In genomic region chr2:98870516-98871158, GRCh38 we compare ENCODE assay signal across 1 cellular context.
TF ChIP-seq lines count a peak whose summit lies in the region.

No MANE protein-coding gene starts in this region.

TF ChIP-seq in HepG2, 621 proteins besides CTCF, POLR2A, EP300 and RAD21 (continued from another document):
- TF ChIP-seq ZNF142 (CRISPR knock-in tag; IDR thresholded peaks at IDR 0.05) (no peak), ZNF790 (CRISPR knock-in tag; IDR thresholded peaks at IDR 0.05; ENCODE audit: borderline replicate concordance) (no peak), CEBPZ (IDR thresholded peaks at IDR 0.05; ENCODE audit: low read length) (no peak), DR1 (CRISPR knock-in tag; IDR thresholded peaks at IDR 0.05) (peak; percentile 25; the same call in 1 of the 2 replicates), TBL1XR1 (IDR thresholded peaks at IDR 0.05; ENCODE audit: borderline replicate concordance, low read length, partially characterized antibody) (no peak), MTF1 (CRISPR knock-in tag; IDR thresholded peaks at IDR 0.05) (no peak), MAFF (IDR thresholded peaks at IDR 0.05; ENCODE audit: low read depth, low read length) (no peak), ZBTB20 (CRISPR knock-in tag; IDR thresholded peaks at IDR 0.05; ENCODE audit: borderline replicate concordance, low read depth) (no peak), ZMYM2 (CRISPR knock-in tag; IDR thresholded peaks at IDR 0.05) (no peak), ZNF503 (CRISPR knock-in tag; IDR thresholded peaks at IDR 0.05) (no peak), HDAC6 (IDR thresholded peaks at IDR 0.05; ENCODE audit: low read depth, low read length) (no peak)
- TF ChIP-seq, protein P1, sequence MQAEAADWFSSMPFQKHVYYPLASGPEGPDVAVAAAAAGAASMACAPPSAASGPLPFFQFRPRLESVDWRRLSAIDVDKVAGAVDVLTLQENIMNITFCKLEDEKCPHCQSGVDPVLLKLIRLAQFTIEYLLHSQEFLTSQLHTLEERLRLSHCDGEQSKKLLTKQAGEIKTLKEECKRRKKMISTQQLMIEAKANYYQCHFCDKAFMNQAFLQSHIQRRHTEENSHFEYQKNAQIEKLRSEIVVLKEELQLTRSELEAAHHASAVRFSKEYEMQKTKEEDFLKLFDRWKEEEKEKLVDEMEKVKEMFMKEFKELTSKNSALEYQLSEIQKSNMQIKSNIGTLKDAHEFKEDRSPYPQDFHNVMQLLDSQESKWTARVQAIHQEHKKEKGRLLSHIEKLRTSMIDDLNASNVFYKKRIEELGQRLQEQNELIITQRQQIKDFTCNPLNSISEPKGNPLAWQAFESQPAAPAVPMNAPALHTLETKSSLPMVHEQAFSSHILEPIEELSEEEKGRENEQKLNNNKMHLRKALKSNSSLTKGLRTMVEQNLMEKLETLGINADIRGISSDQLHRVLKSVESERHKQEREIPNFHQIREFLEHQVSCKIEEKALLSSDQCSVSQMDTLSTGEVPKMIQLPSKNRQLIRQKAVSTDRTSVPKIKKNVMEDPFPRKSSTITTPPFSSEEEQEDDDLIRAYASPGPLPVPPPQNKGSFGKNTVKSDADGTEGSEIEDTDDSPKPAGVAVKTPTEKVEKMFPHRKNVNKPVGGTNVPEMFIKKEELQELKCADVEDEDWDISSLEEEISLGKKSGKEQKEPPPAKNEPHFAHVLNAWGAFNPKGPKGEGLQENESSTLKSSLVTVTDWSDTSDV (CRISPR knock-in tag; IDR thresholded peaks at IDR 0.05), result no peak
